ENCODE assay signal across 15 cellular contexts in the genomic region with DNA sequence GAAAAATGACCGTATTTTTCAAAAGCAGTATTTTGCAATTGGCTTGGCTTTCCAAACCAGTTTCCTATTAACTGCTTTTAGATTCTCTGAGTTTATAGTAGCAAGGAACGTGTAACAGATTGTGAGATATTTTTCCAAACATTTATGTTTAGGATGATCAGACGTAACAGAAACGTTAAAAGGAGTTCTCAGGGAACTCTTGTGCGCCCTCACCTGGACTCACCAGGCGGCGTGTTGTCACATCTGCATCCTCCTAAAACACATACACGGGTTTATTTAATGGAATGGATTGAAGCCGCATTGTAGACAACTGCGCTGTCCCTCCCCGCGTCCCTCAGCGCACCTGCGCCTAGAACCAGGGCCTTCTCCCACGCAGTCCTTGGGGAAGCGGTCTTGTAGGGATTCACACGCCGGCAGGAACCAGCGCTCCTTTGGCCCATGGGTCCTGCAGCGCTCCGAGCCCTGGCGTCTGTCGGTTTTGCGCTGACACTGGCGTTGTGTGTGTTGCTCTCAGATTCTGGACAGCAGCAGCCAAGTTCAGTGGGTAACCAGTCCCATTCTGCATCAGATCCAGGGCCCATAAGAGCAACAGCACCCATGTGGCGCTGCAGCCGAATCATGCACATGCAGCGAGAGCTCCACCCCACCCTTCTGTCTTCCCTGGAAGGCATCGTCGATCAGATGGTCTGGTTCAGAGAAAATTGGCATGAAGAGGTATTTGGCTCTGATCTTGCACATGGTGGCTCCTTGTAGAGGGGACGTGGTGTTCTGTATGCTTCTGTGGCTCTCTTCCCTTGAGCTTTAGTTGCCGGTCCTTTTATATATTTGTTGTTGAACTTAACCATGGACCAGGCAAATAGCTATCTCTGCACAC.
DNase-seq lines count a peak whose midpoint lies in the region; ATAC-seq and TF ChIP-seq lines count a peak whose summit lies in the region.
"Had no signal": no experiment of that assay in that cellular context is flagged by ENCODE, and none has a peak within 500 bp of the region (broad histone marks: within the 10 kb centered on the region; RNA-seq: fewer than 3 reads in every experiment).

No MANE protein-coding gene starts in this region.

- H3K27ac ChIP-seq in trophoblast cell (ENCODE audit: low read depth, low read length), result no peak overlapping the region
- H3K27ac ChIP-seq: breast epithelium, Peyer's patch had no signal

- no peaks in the 10 kb centered on the region for H3K79me2 ChIP-seq in trophoblast cell (ENCODE audit: control insufficient read depth, insufficient read depth, low read length, poor library complexity)

- H3K9me3 ChIP-seq in trophoblast cell (ENCODE audit: insufficient read depth, low read depth, low read length), result peaks cover 4% of the 10 kb centered on the region
- H3K9me3 ChIP-seq: breast epithelium, Peyer's patch had no signal

- H2BK120ac ChIP-seq in trophoblast cell (ENCODE audit: insufficient read depth, low read length, poor library complexity), result no peak overlapping the region

- no peak overlapping the region for H2AK5ac ChIP-seq in trophoblast cell (ENCODE audit: low read length)

- no peaks in the 10 kb centered on the region for H3K79me1 ChIP-seq in trophoblast cell (ENCODE audit: low read length)

- no peak for ATAC-seq in HG02870 (IDR thresholded peaks at IDR 0.05; ENCODE audit: unreplicated experiment)
- no peak for ATAC-seq in activated T-cell treated with anti-CD3 and anti-CD28 coated beads, Interleukin-2, amount 50 U/mL, for 4 hours

- H3K4ac ChIP-seq in trophoblast cell (ENCODE audit: low read depth, low read length), result no peak overlapping the region

- H4K91ac ChIP-seq in trophoblast cell (ENCODE audit: low read depth, low read length), result no peak overlapping the region

- no peak overlapping the region for H4K12ac ChIP-seq in trophoblast cell (ENCODE audit: low read depth, low read length)

- peaks cover 61 to 70% of the 10 kb centered on the region in 2 experiments for H3K36me3 ChIP-seq in trophoblast cell (ENCODE audit: control insufficient read depth in 1 of 2, insufficient read depth in 2 of 2, low read length in 2 of 2)

- no peak overlapping the region for H3K4me2 ChIP-seq in trophoblast cell (ENCODE audit: low read length)

- H3K27me3 Mint-ChIP-seq in activated T-cell treated with anti-CD3 and anti-CD28 coated beads, Interleukin-2, amount 50 U/mL, for 4 hours (ENCODE audit: low read depth), result no peaks in the 10 kb centered on the region
- H3K27me3 Mint-ChIP-seq: CD4-positive, CD25-positive, alpha-beta regulatory T cell; stimulated activated naive CD8-positive, alpha-beta T cell treated with anti-CD3 and anti-CD28 coated beads, Interleukin-15, Interleukin-2, amounts not matched to agents 100 ng/mL and 50 ng/mL, for 24 hours had no signal

- H3K23ac ChIP-seq in trophoblast cell (ENCODE audit: low read length), result no peak overlapping the region

- no peak overlapping the region for H4K8ac ChIP-seq in trophoblast cell (ENCODE audit: low read depth, low read length)

- WGBS in trophoblast cell (ENCODE audit: extremely low coverage, insufficient coverage, insufficient read length), result no CpG with 5 or more reads among the region's 32 CpGs

- H3K9me3 Mint-ChIP-seq in activated T-cell treated with anti-CD3 and anti-CD28 coated beads, Interleukin-2, amount 50 U/mL, for 4 hours, result no peaks in the 10 kb centered on the region
- H3K9me3 Mint-ChIP-seq: CD4-positive, CD25-positive, alpha-beta regulatory T cell; neural crest cell; stimulated activated naive CD8-positive, alpha-beta T cell treated with anti-CD3 and anti-CD28 coated beads, Interleukin-15, Interleukin-2, amounts not matched to agents 100 ng/mL and 50 ng/mL, for 24 hours had no signal

- H2AFZ ChIP-seq in trophoblast cell (ENCODE audit: insufficient read depth, low read length, poor library complexity), result no peak overlapping the region

- no peaks in the 10 kb centered on the region for H3K27me3 ChIP-seq in trophoblast cell (ENCODE audit: insufficient read depth, low read length)
- H3K27me3 ChIP-seq: breast epithelium, Peyer's patch had no signal

- H3K4me3 ChIP-seq in retinal pigment epithelial cell (ENCODE audit: low read length) (no peak overlapping the region), trophoblast cell (ENCODE audit: low read depth, low read length) (no peak overlapping the region)
- H3K4me3 ChIP-seq: breast epithelium, Peyer's patch had no signal

- H3K4me1 Mint-ChIP-seq in activated T-cell treated with anti-CD3 and anti-CD28 coated beads, Interleukin-2, amount 50 U/mL, for 4 hours (ENCODE audit: low read depth), result peaks cover 10% of the 10 kb centered on the region
- H3K4me1 Mint-ChIP-seq: neural crest cell had no signal

- no peaks in the 10 kb centered on the region for H3K4me1 ChIP-seq in trophoblast cell (ENCODE audit: control insufficient read depth in 1 of 2, insufficient read depth in 2 of 2, low read length in 2 of 2)
- H3K4me1 ChIP-seq: breast epithelium, Peyer's patch had no signal

- H3K36me3 Mint-ChIP-seq in activated T-cell treated with anti-CD3 and anti-CD28 coated beads, Interleukin-2, amount 50 U/mL, for 4 hours (ENCODE audit: insufficient read depth), result peaks cover 45% of the 10 kb centered on the region

- no peak overlapping the region for H3K4me3 Mint-ChIP-seq in activated T-cell treated with anti-CD3 and anti-CD28 coated beads, Interleukin-2, amount 50 U/mL, for 4 hours
- H3K4me3 Mint-ChIP-seq: CD4-positive, CD25-positive, alpha-beta regulatory T cell; neural crest cell; stimulated activated naive CD8-positive, alpha-beta T cell treated with anti-CD3 and anti-CD28 coated beads, Interleukin-15, Interleukin-2, amounts not matched to agents 100 ng/mL and 50 ng/mL, for 24 hours had no signal

- no peak overlapping the region for H2BK12ac ChIP-seq in trophoblast cell (ENCODE audit: low read length)

- no peak overlapping the region for H3K18ac ChIP-seq in trophoblast cell (ENCODE audit: low read length)

- TF ChIP-seq CTCF in LNCAP (IDR thresholded peaks at IDR 0.05), result peak; percentile 35; the same call in 1 of the 2 replicates
- peak; percentile 14 for TF ChIP-seq CTCF in retinal pigment epithelial cell (conservative IDR thresholded peaks at IDR 0.05; ENCODE audit: low read depth, low read length)

- H3K14ac ChIP-seq in trophoblast cell (ENCODE audit: low read length), result no peak overlapping the region

- DNase-seq in NCI-H1694 treated with DMSO at 0.1 percent for 48 hours (lab: John Stamatoyannopoulos, UW) (peak; percentile 5), NCI-H1694 (lab: John Stamatoyannopoulos, UW) (no peak), cerebellum (ENCODE audit: low spot score) (peak; percentile 85), retinal pigment epithelial cell (ENCODE audit: low read depth) (no peak), trophoblast cell (no peak)
- DNase-seq in activated T-cell treated with anti-CD3 and anti-CD28 coated beads, Interleukin-2, amount 50 U/mL, for 4 hours, result no peak
- DNase-seq: CD4-positive, CD25-positive, alpha-beta regulatory T cell; effector CD8-positive, alpha-beta T cell; NCI-H1092; Peyer's patch had no signal

- H2BK5ac ChIP-seq in trophoblast cell (ENCODE audit: low read depth, low read length, poor library complexity), result no peak overlapping the region

- no peak overlapping the region for H3K9ac ChIP-seq in trophoblast cell (ENCODE audit: low read length)

Comparison
In these comparisons a context has a peak if more than half of its experiments do, and no peak if none do; other contexts are left out.
1. DNase-seq: peak in NCI-H1694 treated with DMSO at 0.1 percent for 48 hours (single experiment) and cerebellum (single experiment); none in NCI-H1694 (single experiment), retinal pigment epithelial cell (single experiment), trophoblast cell (0 of 2) and activated T-cell treated with anti-CD3 and anti-CD28 coated beads, Interleukin-2, amount 50 U/mL, for 4 hours (single experiment).